In the genomic region with DNA sequence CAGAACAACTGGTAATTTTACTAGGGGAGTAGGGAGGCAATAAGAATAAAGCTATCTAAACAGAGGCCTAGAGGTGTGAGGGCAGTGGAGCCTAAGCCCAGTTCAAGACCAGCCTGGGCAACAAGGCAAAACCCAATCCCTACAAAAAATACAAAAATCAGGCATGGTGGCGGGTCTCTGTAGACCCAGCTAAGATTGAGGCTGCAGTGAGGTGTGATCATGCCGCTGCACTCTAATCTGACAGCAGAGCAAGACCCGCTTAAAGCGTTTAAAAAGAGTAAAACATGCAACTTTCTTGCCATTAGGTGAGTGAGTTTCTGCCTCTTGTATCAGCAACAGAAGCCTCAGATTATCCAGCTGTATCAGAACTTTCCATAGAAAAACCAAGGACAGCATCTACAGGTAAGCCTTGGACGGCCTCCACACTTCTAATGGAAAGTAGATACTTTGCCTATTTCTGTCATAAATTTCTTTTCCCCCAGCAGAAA, we compare ENCODE assay signal across 11 cellular contexts. TPM values are rescaled to one million over a fixed set of nuclear protein-coding genes. Genes with fewer than 3 reads are reported as not detected.
DNase-seq lines count a peak whose midpoint lies in the region; ATAC-seq lines count a peak whose summit lies in the region.
"Had no signal": no experiment of that assay in that cellular context is flagged by ENCODE, and none has a peak within 500 bp of the region (broad histone marks: within the 10 kb centered on the region; RNA-seq: fewer than 3 reads in every experiment).

No MANE protein-coding gene starts in this region.

- H3K27me3 Mint-ChIP-seq in activated T-cell treated with anti-CD3 and anti-CD28 coated beads, Interleukin-2, amount 50 U/mL, for 72 hours (ENCODE audit: low read depth): no peaks in the 10 kb centered on the region
- H3K27me3 Mint-ChIP-seq in natural killer cell treated with Interleukin-12 subunit alpha and Interleukin-12 subunit beta and Interleukin-15 and Interleukin-18, amount 100 ng/mL, for 72 hours: no peaks in the 10 kb centered on the region

- peak; percentile 38 for DNase-seq in NCI-H82 (lab: John Stamatoyannopoulos, UW)
- no peak for DNase-seq in NCI-H82 treated with DMSO at 0.1 percent for 48 hours (lab: John Stamatoyannopoulos, UW; ENCODE audit: unreplicated experiment)
- DNase-seq in GM23248: no peak
- no peak for DNase-seq in activated T-cell treated with anti-CD3 and anti-CD28 coated beads, Interleukin-2, amount 50 U/mL, for 72 hours
- no peak for DNase-seq in natural killer cell treated with Interleukin-12 subunit alpha and Interleukin-12 subunit beta and Interleukin-15 and Interleukin-18, amount 100 ng/mL, for 72 hours (ENCODE audit: low spot score)
- DNase-seq in GOT3 (lab: John Stamatoyannopoulos, UW): no peak
- no peak for DNase-seq in NOMO-1 treated with DMSO at 0.1 percent for 48 hours (lab: John Stamatoyannopoulos, UW; ENCODE audit: unreplicated experiment)
- DNase-seq in NCI-H510A treated with DMSO at 0.1 percent for 48 hours (lab: John Stamatoyannopoulos, UW): no peak
- DNase-seq: ACHN; head of caudate nucleus; stimulated activated CD4-positive, alpha-beta T cell treated with anti-CD3 and anti-CD28 coated beads, Interleukin-2, amount 100 ng/mL, for 48 hours had no signal

- no peaks in the 10 kb centered on the region; the same call in 1 of the 2 replicates for H4K20me1 ChIP-seq in GM23248 (ENCODE audit: insufficient read depth)

- in situ Hi-C loops in GM23248 (cut with MboI): no loop called here

- no peak overlapping the region for H3K9ac ChIP-seq in GM23248

- 0 out of 2 replicates have a peak, but pooled peaks cover 2% of the 10 kb centered on the region for H3K4me1 ChIP-seq in GM23248 (ENCODE audit: insufficient read depth)

- H3K27me3 ChIP-seq in GM23248 (replicated peaks; ENCODE audit: insufficient read depth): no peaks in the 10 kb centered on the region

- H3K36me3 ChIP-seq in GM23248 (ENCODE audit: low read depth): peaks cover 69% of the 10 kb centered on the region

- no peaks in the 10 kb centered on the region for H3K9me2 ChIP-seq in GM23248 (ENCODE audit: insufficient read depth)

- no peak overlapping the region for H3K4me2 ChIP-seq in GM23248 (ENCODE audit: unreplicated experiment)

- peak overlapping the region; percentile 13; the same call in 1 of the 2 replicates for H3K27ac ChIP-seq in GM23248

- peaks cover 17% of the 10 kb centered on the region for H3K79me2 ChIP-seq in GM23248 (ENCODE audit: insufficient read depth)

- H3K4me3 ChIP-seq in GM23248: no peak overlapping the region

- H3K36me3 Mint-ChIP-seq in activated T-cell treated with anti-CD3 and anti-CD28 coated beads, Interleukin-2, amount 50 U/mL, for 72 hours (ENCODE audit: insufficient read depth in 2 of 2): peaks cover 6 to 31% of the 10 kb centered on the region in 2 donors
- peaks cover 20% of the 10 kb centered on the region for H3K36me3 Mint-ChIP-seq in natural killer cell treated with Interleukin-12 subunit alpha and Interleukin-12 subunit beta and Interleukin-15 and Interleukin-18, amount 100 ng/mL, for 72 hours

- WGBS in GM23248 (ENCODE audit: low coverage in 1 of 2, low lambda C conversion rate in 2 of 2, missing lambda C conversion rate in 2 of 2), 2 experiments: 97 to 99% methylated on average over 5 of the region's 5 CpGs

- H3F3A ChIP-seq in GM23248 (ENCODE audit: insufficient read depth): peaks cover 99% of the 10 kb centered on the region

- H3K27ac Mint-ChIP-seq in activated T-cell treated with anti-CD3 and anti-CD28 coated beads, Interleukin-2, amount 50 U/mL, for 72 hours: peak overlapping the region; percentile 82
- peak overlapping the region; percentile 24 to 69 for H3K27ac Mint-ChIP-seq in natural killer cell treated with Interleukin-12 subunit alpha and Interleukin-12 subunit beta and Interleukin-15 and Interleukin-18, amount 100 ng/mL, for 72 hours

- H3K4me3 Mint-ChIP-seq in activated T-cell treated with anti-CD3 and anti-CD28 coated beads, Interleukin-2, amount 50 U/mL, for 72 hours: no peak overlapping the region
- H3K4me3 Mint-ChIP-seq in natural killer cell treated with Interleukin-12 subunit alpha and Interleukin-12 subunit beta and Interleukin-15 and Interleukin-18, amount 100 ng/mL, for 72 hours: no peak overlapping the region

- H3K4me1 Mint-ChIP-seq in activated T-cell treated with anti-CD3 and anti-CD28 coated beads, Interleukin-2, amount 50 U/mL, for 72 hours (ENCODE audit: low read depth): peaks cover 19% of the 10 kb centered on the region
- peaks cover 3 to 18% of the 10 kb centered on the region in 2 donors for H3K4me1 Mint-ChIP-seq in natural killer cell treated with Interleukin-12 subunit alpha and Interleukin-12 subunit beta and Interleukin-15 and Interleukin-18, amount 100 ng/mL, for 72 hours (ENCODE audit: low read depth in 2 of 2)

- no peaks in the 10 kb centered on the region for H3K9me3 ChIP-seq in GM23248 (ENCODE audit: low read depth)

- ATAC-seq in activated T-cell treated with anti-CD3 and anti-CD28 coated beads, Interleukin-2, amount 50 U/mL, for 72 hours (replicated peaks in 1 of 2): no peak
- ATAC-seq in natural killer cell treated with Interleukin-12 subunit alpha and Interleukin-12 subunit beta and Interleukin-15 and Interleukin-18, amount 100 ng/mL, for 72 hours: no peak

- no peaks in the 10 kb centered on the region for H3K9me3 Mint-ChIP-seq in activated T-cell treated with anti-CD3 and anti-CD28 coated beads, Interleukin-2, amount 50 U/mL, for 72 hours
- no peaks in the 10 kb centered on the region for H3K9me3 Mint-ChIP-seq in natural killer cell treated with Interleukin-12 subunit alpha and Interleukin-12 subunit beta and Interleukin-15 and Interleukin-18, amount 100 ng/mL, for 72 hours

- H2AFZ ChIP-seq in GM23248: no peak overlapping the region

RNA-seq across cellular contexts. Expression of a gene that starts 12.1 kb away (rescaled TPM):
- total RNA-seq in GM23248 (2014; rRNA removed; shearing (Covaris generic)): 124 and 127 TPM in 2 replicates
- polyA plus RNA-seq in GM23248 (2016; fragmentation: Nextera tagmentation; extraction: Ambion mirVana): 48.0 and 60.7 TPM in 2 replicates
- total RNA-seq in activated T-cell treated with anti-CD3 and anti-CD28 coated beads, Interleukin-2, amount 50 U/mL, for 72 hours: 100 to 1,000 TPM; 284 to 353 TPM
- 100 to 1,000 TPM; 146 to 329 TPM for total RNA-seq in natural killer cell treated with Interleukin-12 subunit alpha and Interleukin-12 subunit beta and Interleukin-15 and Interleukin-18, amount 100 ng/mL, for 72 hours

RNA-seq across cellular contexts. Expression of a gene that starts 12.3 kb away (rescaled TPM):
- total RNA-seq in GM23248 (2014; rRNA removed; shearing (Covaris generic)): 12.5 and 13.7 TPM in 2 replicates
- 13.5 and 16.1 TPM in 2 replicates for polyA plus RNA-seq in GM23248 (2016; fragmentation: Nextera tagmentation; extraction: Ambion mirVana)
- total RNA-seq in activated T-cell treated with anti-CD3 and anti-CD28 coated beads, Interleukin-2, amount 50 U/mL, for 72 hours: 10 to 100 TPM; 36.2 to 44.8 TPM
- total RNA-seq in natural killer cell treated with Interleukin-12 subunit alpha and Interleukin-12 subunit beta and Interleukin-15 and Interleukin-18, amount 100 ng/mL, for 72 hours: 10 to 100 TPM; 19.6 to 25.5 TPM

RNA-seq across cellular contexts. Expression of a gene that starts 54.9 kb away (rescaled TPM):
- total RNA-seq in GM23248 (2014; rRNA removed; shearing (Covaris generic)): 22.4 and 25.4 TPM in 2 replicates
- 19.5 and 22.2 TPM in 2 replicates for polyA plus RNA-seq in GM23248 (2016; fragmentation: Nextera tagmentation; extraction: Ambion mirVana)
- 10 to 100 TPM; 38.2 to 39.2 TPM for total RNA-seq in activated T-cell treated with anti-CD3 and anti-CD28 coated beads, Interleukin-2, amount 50 U/mL, for 72 hours
- total RNA-seq in natural killer cell treated with Interleukin-12 subunit alpha and Interleukin-12 subunit beta and Interleukin-15 and Interleukin-18, amount 100 ng/mL, for 72 hours: 10 to 100 TPM; 47.7 to 60.6 TPM
